Comparison of ENCODE assay signal across 7 cellular contexts in the genomic region with DNA sequence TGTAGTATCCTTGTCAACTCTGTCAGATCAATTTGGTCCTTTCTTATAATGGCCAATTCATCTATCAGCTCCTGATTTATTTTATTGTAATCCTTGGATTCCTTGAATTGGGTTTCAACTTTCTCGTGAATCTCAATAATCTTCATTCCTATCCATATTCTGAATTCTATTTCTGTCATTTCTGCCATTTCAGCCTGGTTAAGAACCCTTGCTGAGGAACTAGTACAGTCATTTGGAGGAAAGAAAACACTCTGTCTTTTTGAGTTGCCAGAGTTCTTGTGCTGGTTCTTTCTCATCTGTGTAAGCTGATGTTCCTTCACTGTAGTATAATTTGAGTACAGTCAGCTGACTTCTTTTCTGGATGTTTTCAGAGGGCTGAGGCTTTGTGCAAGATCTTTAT.
"Had no signal": no experiment of that assay in that cellular context is flagged by ENCODE, and none has a peak within 500 bp of the region (broad histone marks: within the 10 kb centered on the region; RNA-seq: fewer than 3 reads in every experiment).

No MANE protein-coding gene starts in this region.

- FAIRE-seq: G401.6, GM12878, GM12892, GM18507, GM19239 had no signal

- H3K4me3 ChIP-seq: GM12878 had no signal

- DNase-seq: GDM1, GF-D8 had no signal

- ATAC-seq: GM12878 had no signal
